22 cellular contexts compared by ENCODE assay signal in genomic region chr7:1168422-1168821, GRCh38.
"Had no signal": no experiment of that assay in that cellular context is flagged by ENCODE, and none has a peak within 500 bp of the region (broad histone marks: within the 10 kb centered on the region; RNA-seq: fewer than 3 reads in every experiment).

No MANE protein-coding gene starts in this region.

- DNase-seq: cortex of kidney; dorsolateral prefrontal cortex; effector CD4-positive, alpha-beta T cell; hypothalamus; immature natural killer cell; stimulated activated CD4-positive, alpha-beta T cell treated with anti-CD3 and anti-CD28 coated beads, Interleukin-12 subunit alpha, Interleukin-12 subunit beta, amount 100 ng/mL, for 4 hours; stimulated activated CD4-positive, alpha-beta T cell treated with anti-CD3 and anti-CD28 coated beads, Interleukin-1b, Interleukin-23, amount 100 ng/mL, for 48 hours; stimulated activated CD4-positive, alpha-beta T cell treated with anti-CD3 and anti-CD28 coated beads, Interleukin-4, amount 100 ng/mL, for 1 hour; stimulated activated CD8-positive, alpha-beta memory T cell treated with anti-CD3 and anti-CD28 coated beads, Interleukin-4, amount 100 ng/mL, for 48 hours; stimulated activated naive CD4-positive, alpha-beta T cell; stomach; thyroid gland had no signal

- H3K27me3 Mint-ChIP-seq: memory B cell; natural killer cell treated with Interleukin-12 subunit alpha and Interleukin-12 subunit beta and Interleukin-15 and Interleukin-18, amount 100 ng/mL, for 72 hours had no signal

- FAIRE-seq: frontal cortex had no signal

- H3K27ac ChIP-seq: dorsolateral prefrontal cortex, prostate gland, right atrium auricular region, stomach, thyroid gland, vagina had no signal

- H3K4me3 Mint-ChIP-seq: neural crest cell had no signal

- H3K27me3 ChIP-seq: dorsolateral prefrontal cortex, right atrium auricular region, stomach, thyroid gland, vagina had no signal

- ATAC-seq: natural killer cell treated with Interleukin-12 subunit alpha and Interleukin-12 subunit beta and Interleukin-15 and Interleukin-18, amount 100 ng/mL, for 72 hours; sciatic nerve had no signal

- H3K4me3 ChIP-seq: lung, prostate gland, smooth muscle cell, stomach, thyroid gland, vagina had no signal

- H3K36me3 ChIP-seq: prostate gland, right atrium auricular region, thyroid gland, vagina had no signal

- H3K27ac Mint-ChIP-seq: memory B cell had no signal

- H3K9me3 Mint-ChIP-seq: memory B cell; natural killer cell treated with Interleukin-12 subunit alpha and Interleukin-12 subunit beta and Interleukin-15 and Interleukin-18, amount 100 ng/mL, for 72 hours; neural crest cell had no signal

- H3K4me1 Mint-ChIP-seq: neural crest cell had no signal

- H3K36me3 Mint-ChIP-seq: memory B cell; natural killer cell treated with Interleukin-12 subunit alpha and Interleukin-12 subunit beta and Interleukin-15 and Interleukin-18, amount 100 ng/mL, for 72 hours had no signal

- H3K9me3 ChIP-seq: prostate gland, right atrium auricular region, stomach, thyroid gland, vagina had no signal

- H3K4me2 ChIP-seq: smooth muscle cell had no signal

- H3K4me1 ChIP-seq: prostate gland had no signal
